Comparison of ENCODE assay signal across 11 cellular contexts in genomic region chr1:231020139-231020601, GRCh38. TPM values are rescaled to one million over a fixed set of nuclear protein-coding genes. Genes with fewer than 3 reads are reported as not detected.
A peak's percentile ranks its signal among the peaks of the same experiment; 100 is the strongest.
DNase-seq lines count a peak whose midpoint lies in the region; ATAC-seq and TF ChIP-seq lines count a peak whose summit lies in the region.
"Had no signal": no experiment of that assay in that cellular context is flagged by ENCODE, and none has a peak within 500 bp of the region (broad histone marks: within the 10 kb centered on the region; RNA-seq: fewer than 3 reads in every experiment).

No MANE protein-coding gene starts in this region.

- intact Hi-C loops in activated CD4-positive, alpha-beta memory T cell treated with anti-CD3 and anti-CD28 coated beads for 36 hours (cut with micrococcal nuclease), result no loop called here

- H3K27ac ChIP-seq in 22Rv1, result no peak overlapping the region
- H3K27ac ChIP-seq: neutrophil had no signal

- ATAC-seq in GM18519 (IDR thresholded peaks at IDR 0.05; ENCODE audit: low FRiP score, unreplicated experiment), result no peak

- DNase-seq in HFF-Myc (ENCODE audit: extremely low read depth, low read depth), result peak; percentile 22
- peak; percentile 15 for DNase-seq in activated CD4-positive, alpha-beta memory T cell treated with anti-CD3 and anti-CD28 coated beads for 36 hours
- peak; percentile 92 for DNase-seq in iris pigment epithelial cell (ENCODE audit: low read depth)
- DNase-seq in foreskin melanocyte, result no peak
- no peak for DNase-seq in NCI-H146 (lab: John Stamatoyannopoulos, UW)
- DNase-seq in GM10248 (ENCODE audit: extremely low spot score), result no peak
- DNase-seq: amniotic stem cell, NCI-H1436 treated with DMSO at 0.1 percent for 48 hours had no signal

- peaks cover 4% of the 10 kb centered on the region for H3K4me1 Mint-ChIP-seq in activated CD4-positive, alpha-beta memory T cell treated with anti-CD3 and anti-CD28 coated beads for 36 hours (ENCODE audit: low read depth)

- no peak overlapping the region for H3K4me3 ChIP-seq in HFF-Myc (replicated peaks; ENCODE audit: low read depth, low read length)

- CTCF ChIA-PET in activated CD4-positive, alpha-beta memory T cell treated with anti-CD3 and anti-CD28 coated beads for 36 hours (lab: Charles Lee), result no interaction called here
- CTCF ChIA-PET in GM10248 (lab: Yijun Ruan, JAX), result no interaction called here

- H3K27me3 Mint-ChIP-seq in activated CD4-positive, alpha-beta memory T cell treated with anti-CD3 and anti-CD28 coated beads for 36 hours, result no peaks in the 10 kb centered on the region

- 0 out of 2 replicates have a peak, but pooled peaks have one; percentile 4 for TF ChIP-seq CTCF in 22Rv1 (IDR thresholded peaks at IDR 0.05)
- no peak for TF ChIP-seq CTCF in HFF-Myc (IDR thresholded peaks at IDR 0.05; ENCODE audit: low read depth, low read length, missing control alignments)
- no peak for TF ChIP-seq CTCF in GM10248 (IDR thresholded peaks at IDR 0.05; ENCODE audit: control extremely low read depth, extremely low read depth, low read depth, missing control alignments)

- POLR2A ChIA-PET in activated CD4-positive, alpha-beta memory T cell treated with anti-CD3 and anti-CD28 coated beads for 36 hours (lab: Charles Lee), result no interaction called here
- POLR2A ChIA-PET in GM10248 (lab: Yijun Ruan, JAX), result no interaction called here

- H3K9me3 Mint-ChIP-seq in activated CD4-positive, alpha-beta memory T cell treated with anti-CD3 and anti-CD28 coated beads for 36 hours, result no peaks in the 10 kb centered on the region

- H3K36me3 Mint-ChIP-seq in activated CD4-positive, alpha-beta memory T cell treated with anti-CD3 and anti-CD28 coated beads for 36 hours, result peaks cover 4% of the 10 kb centered on the region

- no peak overlapping the region for H3K4me3 Mint-ChIP-seq in activated CD4-positive, alpha-beta memory T cell treated with anti-CD3 and anti-CD28 coated beads for 36 hours

- no peak overlapping the region for H3K27ac Mint-ChIP-seq in activated CD4-positive, alpha-beta memory T cell treated with anti-CD3 and anti-CD28 coated beads for 36 hours

RNA-seq across cellular contexts. Expression of gene FAM89A, which starts 19.9 kb away (rescaled TPM):
- 10 to 100 TPM; 14.3 to 15.1 TPM for total RNA-seq in activated CD4-positive, alpha-beta memory T cell treated with anti-CD3 and anti-CD28 coated beads for 36 hours

RNA-seq across cellular contexts. Expression of gene ARV1, which starts 41.3 kb away (rescaled TPM):
- 10 to 100 TPM; 12.7 to 13.8 TPM for total RNA-seq in activated CD4-positive, alpha-beta memory T cell treated with anti-CD3 and anti-CD28 coated beads for 36 hours

RNA-seq across cellular contexts. Expression of gene TTC13, which starts 41.5 kb away (rescaled TPM):
- 10 to 100 TPM; 17.3 to 18.3 TPM for total RNA-seq in activated CD4-positive, alpha-beta memory T cell treated with anti-CD3 and anti-CD28 coated beads for 36 hours

Comparison
In these comparisons a context has a peak if more than half of its experiments do, and no peak if none do; other contexts are left out.
1. DNase-seq: peak in HFF-Myc (single experiment), activated CD4-positive, alpha-beta memory T cell treated with anti-CD3 and anti-CD28 coated beads for 36 hours (single experiment) and iris pigment epithelial cell (single experiment); none in foreskin melanocyte (single experiment), NCI-H146 (single experiment) and GM10248 (single experiment).